18 cellular contexts compared by ENCODE assay signal in the genomic region with DNA sequence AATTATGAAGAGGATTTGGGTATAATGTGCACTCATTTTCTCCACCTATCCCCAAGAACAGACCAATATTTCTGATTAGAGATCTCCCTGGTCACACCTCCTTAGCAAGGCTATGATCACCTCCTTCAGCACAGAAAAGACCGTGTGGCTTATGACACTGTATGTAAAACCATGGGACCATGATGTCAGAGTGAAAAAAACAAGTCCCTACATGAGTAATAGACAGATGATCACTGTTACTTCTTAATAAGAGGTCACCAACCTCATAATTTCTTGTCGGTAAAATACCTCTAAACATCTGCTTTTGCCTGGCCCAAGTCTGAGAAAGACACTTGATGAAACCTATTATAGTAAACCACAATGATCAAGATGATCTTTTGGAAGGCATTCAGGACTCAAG.
DNase-seq lines count a peak whose midpoint lies in the region; ATAC-seq and TF ChIP-seq lines count a peak whose summit lies in the region.
"Had no signal": no experiment of that assay in that cellular context is flagged by ENCODE, and none has a peak within 500 bp of the region (broad histone marks: within the 10 kb centered on the region; RNA-seq: fewer than 3 reads in every experiment).

No MANE protein-coding gene starts in this region.

- H3K4me1 ChIP-seq in HEK293 (ENCODE audit: control insufficient read depth, insufficient read depth, low read length) = peaks cover 15% of the 10 kb centered on the region
- peaks cover 48% of the 10 kb centered on the region for H3K4me1 ChIP-seq in SJSA1 (replicated peaks)
- H3K4me1 ChIP-seq in hepatocyte (ENCODE audit: insufficient read depth) = no peaks in the 10 kb centered on the region
- peaks cover 0 to 30% (median 14%) of the 10 kb centered on the region in 4 donors for H3K4me1 ChIP-seq in stomach

- no peaks in the 10 kb centered on the region for H4K20me1 ChIP-seq in hepatocyte (ENCODE audit: insufficient read depth, poor library complexity, severe bottlenecking)

- H3K36me3 ChIP-seq in HEK293 (ENCODE audit: control insufficient read depth in 2 of 2, insufficient read depth in 1 of 2, low read length in 2 of 2) (no peaks in the 10 kb centered on the region), SJSA1 (no peaks in the 10 kb centered on the region), hepatocyte (replicated peaks; ENCODE audit: insufficient read depth, low read depth) (no peaks in the 10 kb centered on the region), stomach (no peaks in the 10 kb centered on the region)

- no peak overlapping the region for H2AFZ ChIP-seq in hepatocyte

- H3K4me3 ChIP-seq in HEK293 (ENCODE audit: low read depth, low read length) (no peak overlapping the region), SJSA1 (no peak overlapping the region), hepatocyte (no peak overlapping the region), stomach (no peak overlapping the region)

- POLR2A ChIA-PET in HEK293 (lab: Yijun Ruan, JAX) = no interaction called here

- H3K9me3 ChIP-seq in HEK293 (ENCODE audit: control insufficient read depth, insufficient read depth, low read depth, low read length) (no peaks in the 10 kb centered on the region), SJSA1 (replicated peaks) (no peaks in the 10 kb centered on the region), hepatocyte (ENCODE audit: low read depth) (no peaks in the 10 kb centered on the region), stomach (peaks cover 0 to 5% (median 0%) of the 10 kb centered on the region in 4 donors)

- TF ChIP-seq CTCF in HEK293 (tag by site-specific recombination; IDR thresholded peaks at IDR 0.05) (no peak), hepatocyte (IDR thresholded peaks at IDR 0.05; ENCODE audit: poor library complexity) (no peak), stomach (IDR thresholded peaks at IDR 0.05) (no peak)

- H3K27me3 ChIP-seq in SJSA1 (replicated peaks) (no peaks in the 10 kb centered on the region), hepatocyte (peaks cover 13% of the 10 kb centered on the region), stomach (peaks cover 0 to 16% (median 16%) of the 10 kb centered on the region in 3 donors)

- no peak for ATAC-seq in HG03378 (IDR thresholded peaks at IDR 0.05; ENCODE audit: unreplicated experiment)

- TF ChIP-seq POLR2A in stomach (IDR thresholded peaks at IDR 0.05) = no peak

- no peak overlapping the region for H3K4me2 ChIP-seq in hepatocyte

- TF ChIP-seq EP300 in stomach (IDR thresholded peaks at IDR 0.05) = no peak

- WGBS in hepatocyte (ENCODE audit: low lambda C conversion rate, missing lambda C conversion rate) = 83% methylated on average over 2 of the region's 2 CpGs
- WGBS in stomach, 5 donors = 51 to 93% (median 65%) methylated on average over 2 of the region's 2 CpGs

- H3K27ac ChIP-seq in HEK293 (ENCODE audit: extremely low read depth, low read depth, low read length) (no peak overlapping the region), SJSA1 (peak overlapping the region; percentile 61), hepatocyte (peak overlapping the region; percentile 54), stomach (peak overlapping the region in 3 of 5 donors; percentile 53 to 75 (median 58))
- H3K27ac ChIP-seq: HL-60, RWPE1 had no signal

- H3K9me2 ChIP-seq in hepatocyte (replicated peaks; ENCODE audit: insufficient read depth) = no peaks in the 10 kb centered on the region

- intact Hi-C loops in stomach (cut with DNase I; ENCODE audit: low total_unique reads) = no loop called here

- no peak for DNase-seq in SJSA1 (ENCODE audit: low read depth in 1 of 2, low spot score in 2 of 2)
- DNase-seq in hepatocyte (ENCODE audit: low spot score) = no peak
- no peak for DNase-seq in stomach
- no peak for DNase-seq in putamen (ENCODE audit: low spot score)
- DNase-seq in HPDE6-E6E7 (ENCODE audit: extremely low spot score) = no peak
- DNase-seq: ACHN, C1 segment of cervical spinal cord, DND-41, H7, Kasumi-1, NCI-H1105, NCI-H226, NCI-H524, NCI-H82 had no signal

- H3K79me2 ChIP-seq in hepatocyte = no peaks in the 10 kb centered on the region

- CTCF ChIA-PET in HEK293 (lab: Yijun Ruan, JAX) = interaction anchor here (1.3 kb wide), 1 partner anchor 73 kb away, joined by 5 read pairs; no protein-coding TSS in a partner anchor

TF ChIP-seq in HEK293, 187 proteins besides CTCF, POLR2A, EP300 and RAD21:
- TF ChIP-seq ZNF629 (tag by site-specific recombination; IDR thresholded peaks at IDR 0.05) = peak; percentile 64; the same call in 1 of the 2 replicates
- TF ChIP-seq ZBTB8A (tag by site-specific recombination; IDR thresholded peaks at IDR 0.05) = no peak
- TF ChIP-seq ZNF366 (tag by site-specific recombination; conservative IDR thresholded peaks at IDR 0.05) = peak; percentile 43; the same call in 1 of the 2 replicates
- no peak for TF ChIP-seq YY2 (tag by site-specific recombination; IDR thresholded peaks at IDR 0.05)
- 0 out of 2 replicates have a peak, but pooled peaks have one; percentile 16 for TF ChIP-seq ZNF362 (tag by site-specific recombination; IDR thresholded peaks at IDR 0.05)
